In genomic region chr5:95646569-95647330, GRCh38 we compare ENCODE assay signal across 1 cellular context.
TF ChIP-seq lines count a peak whose summit lies in the region.

Gene RFESD (plus strand): TSS chr5:95646777. CDS start chr5:95652272, 5,495 bp downstream.

TF ChIP-seq in IMR-90, 13 proteins besides CTCF, POLR2A, EP300 and RAD21 (continued from another document):
- TF ChIP-seq ELK1 (IDR thresholded peaks at IDR 0.05; ENCODE audit: borderline replicate concordance, low read depth, low read length), result no peak
